Comparison of ENCODE assay signal across 8 cellular contexts in genomic region chr13:27250833-27251165, GRCh38. TPM values are rescaled to one million over a fixed set of nuclear protein-coding genes. Genes with fewer than 3 reads are reported as not detected.
DNase-seq lines count a peak whose midpoint lies in the region; ATAC-seq lines count a peak whose summit lies in the region.

No MANE protein-coding gene starts in this region.

- H3K36me3 Mint-ChIP-seq in central memory CD8-positive, alpha-beta T cell (ENCODE audit: insufficient read depth) = peaks cover 47% of the 10 kb centered on the region
- H3K36me3 Mint-ChIP-seq in natural killer cell treated with Interleukin-12 subunit alpha and Interleukin-12 subunit beta and Interleukin-15 and Interleukin-18, amount 100 ng/mL, for 72 hours = peaks cover 33% of the 10 kb centered on the region

- H3K9me3 Mint-ChIP-seq in central memory CD8-positive, alpha-beta T cell = no peaks in the 10 kb centered on the region
- no peaks in the 10 kb centered on the region for H3K9me3 Mint-ChIP-seq in natural killer cell treated with Interleukin-12 subunit alpha and Interleukin-12 subunit beta and Interleukin-15 and Interleukin-18, amount 100 ng/mL, for 72 hours

- DNase-seq in central memory CD8-positive, alpha-beta T cell (ENCODE audit: low spot score in 2 of 2) = no peak
- no peak for DNase-seq in natural killer cell treated with Interleukin-12 subunit alpha and Interleukin-12 subunit beta and Interleukin-15 and Interleukin-18, amount 100 ng/mL, for 72 hours (ENCODE audit: low spot score)
- DNase-seq in NCI-H1417 (lab: John Stamatoyannopoulos, UW) (no peak), NCI-H82 (lab: John Stamatoyannopoulos, UW) (no peak)
- DNase-seq in activated CD8-positive, alpha-beta memory T cell treated with anti-CD3 and anti-CD28 coated beads for 24 hours = no peak

- H3K27ac Mint-ChIP-seq in central memory CD8-positive, alpha-beta T cell (ENCODE audit: low read depth) = peak overlapping the region; percentile 99
- H3K27ac Mint-ChIP-seq in natural killer cell treated with Interleukin-12 subunit alpha and Interleukin-12 subunit beta and Interleukin-15 and Interleukin-18, amount 100 ng/mL, for 72 hours = peak overlapping the region; percentile 98 to 99

- H3K27me3 Mint-ChIP-seq in central memory CD8-positive, alpha-beta T cell = no peaks in the 10 kb centered on the region
- H3K27me3 Mint-ChIP-seq in natural killer cell treated with Interleukin-12 subunit alpha and Interleukin-12 subunit beta and Interleukin-15 and Interleukin-18, amount 100 ng/mL, for 72 hours = no peaks in the 10 kb centered on the region

- H3K4me3 Mint-ChIP-seq in central memory CD8-positive, alpha-beta T cell = peak overlapping the region; percentile 96
- H3K4me3 Mint-ChIP-seq in natural killer cell treated with Interleukin-12 subunit alpha and Interleukin-12 subunit beta and Interleukin-15 and Interleukin-18, amount 100 ng/mL, for 72 hours = peak overlapping the region; percentile 96

- peak; percentile 18 for ATAC-seq in GM18907 (IDR thresholded peaks at IDR 0.05; ENCODE audit: unreplicated experiment)
- ATAC-seq in HG03432 (IDR thresholded peaks at IDR 0.05; ENCODE audit: unreplicated experiment) = peak; percentile 10
- ATAC-seq in central memory CD8-positive, alpha-beta T cell (replicated peaks; ENCODE audit: extremely low read depth, poor library complexity, severe bottlenecking) = peak; percentile 29
- no peak for ATAC-seq in natural killer cell treated with Interleukin-12 subunit alpha and Interleukin-12 subunit beta and Interleukin-15 and Interleukin-18, amount 100 ng/mL, for 72 hours
- no peak for ATAC-seq in HG02840 (IDR thresholded peaks at IDR 0.05; ENCODE audit: low FRiP score, unreplicated experiment)

- peaks cover 41% of the 10 kb centered on the region for H3K4me1 Mint-ChIP-seq in central memory CD8-positive, alpha-beta T cell
- H3K4me1 Mint-ChIP-seq in natural killer cell treated with Interleukin-12 subunit alpha and Interleukin-12 subunit beta and Interleukin-15 and Interleukin-18, amount 100 ng/mL, for 72 hours (ENCODE audit: low read depth in 2 of 2) = peaks cover 33 to 43% of the 10 kb centered on the region in 2 donors

RNA-seq across cellular contexts. Expression of gene RPL21, which starts 0.6 kb away (rescaled TPM):
- 100 to 1,000 TPM; 748 to 990 TPM for total RNA-seq in natural killer cell treated with Interleukin-12 subunit alpha and Interleukin-12 subunit beta and Interleukin-15 and Interleukin-18, amount 100 ng/mL, for 72 hours

RNA-seq across cellular contexts. Expression of gene RASL11A, which starts 19.8 kb away (rescaled TPM):
- total RNA-seq in natural killer cell treated with Interleukin-12 subunit alpha and Interleukin-12 subunit beta and Interleukin-15 and Interleukin-18, amount 100 ng/mL, for 72 hours = 1 to 10 TPM; 1.7 to 3.3 TPM

Comparison
In these comparisons a context has a peak if more than half of its experiments do, and no peak if none do; other contexts are left out.
1. ATAC-seq: peak in GM18907 (single experiment), HG03432 (single experiment) and central memory CD8-positive, alpha-beta T cell (single experiment); none in natural killer cell treated with Interleukin-12 subunit alpha and Interleukin-12 subunit beta and Interleukin-15 and Interleukin-18, amount 100 ng/mL, for 72 hours (0 of 2) and HG02840 (single experiment).